ENCODE assay signal across 8 cellular contexts in the genomic region with DNA sequence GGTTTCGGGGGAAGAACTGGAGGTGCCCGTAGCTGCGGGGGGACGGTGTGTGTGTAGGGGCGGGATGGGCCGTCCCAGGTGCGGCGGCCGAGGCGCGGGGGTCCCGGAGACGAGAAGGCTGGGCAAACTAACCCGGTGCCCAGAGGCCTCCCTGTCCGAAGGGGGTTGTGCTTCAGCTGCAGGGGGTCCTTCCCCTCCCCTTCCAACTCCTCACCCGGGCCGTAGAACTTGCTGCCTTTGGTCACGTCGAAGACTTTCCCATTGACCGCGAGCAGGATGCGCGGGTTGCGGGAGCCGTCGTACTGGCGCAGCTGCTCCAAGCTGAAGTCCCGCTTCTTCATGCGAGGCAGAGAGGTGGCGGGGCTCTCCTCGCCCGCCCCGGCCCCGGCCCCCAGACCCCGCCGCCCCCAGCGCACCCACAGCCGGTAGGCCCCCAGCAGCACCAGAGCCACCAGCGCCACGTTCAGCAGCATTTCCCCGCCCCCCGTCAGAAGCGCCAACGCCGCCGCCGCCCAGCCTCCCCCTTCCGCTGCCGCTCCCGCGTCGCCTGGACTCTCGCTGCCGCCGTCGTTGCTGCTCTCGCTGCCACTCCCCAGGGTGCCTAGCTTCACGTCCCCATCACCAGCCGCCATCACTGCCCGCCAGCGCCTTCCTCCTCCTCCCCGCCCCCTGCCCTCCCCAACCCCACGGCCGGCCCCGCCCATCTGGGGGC. TPM values are rescaled to one million over a fixed set of nuclear protein-coding genes. Genes with fewer than 3 reads are reported as not detected.
DNase-seq lines count a peak whose midpoint lies in the region; ATAC-seq and TF ChIP-seq lines count a peak whose summit lies in the region.

A gene with protein sequence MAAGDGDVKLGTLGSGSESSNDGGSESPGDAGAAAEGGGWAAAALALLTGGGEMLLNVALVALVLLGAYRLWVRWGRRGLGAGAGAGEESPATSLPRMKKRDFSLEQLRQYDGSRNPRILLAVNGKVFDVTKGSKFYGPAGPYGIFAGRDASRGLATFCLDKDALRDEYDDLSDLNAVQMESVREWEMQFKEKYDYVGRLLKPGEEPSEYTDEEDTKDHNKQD (minus strand): TSS at position 655 of the 712 bp plus-strand sequence. CDS start 23 bp downstream, at position 632.

- DNase-seq in G401 (ENCODE audit: low spot score): peak; percentile 33
- peak in 1 of 2 donors; percentile 23 for DNase-seq in activated naive CD4-positive, alpha-beta T cell treated with anti-CD3 and anti-CD28 coated beads, Interleukin-2, amount 50 U/mL, for 72 hours (ENCODE audit: low spot score in 2 of 2)
- no peak for DNase-seq in left cardiac atrium
- no peak for DNase-seq in prostate gland (ENCODE audit: low spot score)
- DNase-seq in OCI-M2 (lab: John Stamatoyannopoulos, UW; ENCODE audit: unreplicated experiment): no peak
- DNase-seq in midbrain (lab: John Stamatoyannopoulos, UW): no peak

- H3K36me3 Mint-ChIP-seq in activated naive CD4-positive, alpha-beta T cell treated with anti-CD3 and anti-CD28 coated beads, Interleukin-2, amount 50 U/mL, for 72 hours: peaks cover 12 to 25% of the 10 kb centered on the region in 2 donors

- TF ChIP-seq POLR2A in prostate gland (IDR thresholded peaks at IDR 0.05): peak; percentile 69

- no peaks in the 10 kb centered on the region for H3K9me3 ChIP-seq in Loucy (ENCODE audit: insufficient read depth, low read depth, low read length)
- H3K9me3 ChIP-seq in prostate gland: no peaks in the 10 kb centered on the region

- ATAC-seq in GM21529 (IDR thresholded peaks at IDR 0.05; ENCODE audit: unreplicated experiment) (peak; percentile 3), left cardiac atrium (peak; percentile 1)
- peak in 1 of 2 donors; percentile 6 for ATAC-seq in activated naive CD4-positive, alpha-beta T cell treated with anti-CD3 and anti-CD28 coated beads, Interleukin-2, amount 50 U/mL, for 72 hours

- H3K4me2 ChIP-seq in Loucy (ENCODE audit: low read depth, low read length, poor library complexity, severe bottlenecking): peak within 1 kb of the TSS; percentile 91

- H3K27me3 ChIP-seq in Loucy (ENCODE audit: insufficient read depth, low read length, poor library complexity, severe bottlenecking) (no peaks in the 10 kb centered on the region), prostate gland (replicated peaks; ENCODE audit: insufficient read depth) (no peaks in the 10 kb centered on the region)

- TF ChIP-seq CTCF in Loucy (conservative IDR thresholded peaks at IDR 0.05; ENCODE audit: low read length) (no peak), prostate gland (IDR thresholded peaks at IDR 0.05) (no peak)

- H3K4me3 ChIP-seq in Loucy (ENCODE audit: low read length, poor library complexity, severe bottlenecking): peak within 1 kb of the TSS; percentile 96
- H3K4me3 ChIP-seq in prostate gland: peak within 1 kb of the TSS; percentile 84 to 89

- peak within 1 kb of the TSS; percentile 94 to 96 for H3K27ac Mint-ChIP-seq in activated naive CD4-positive, alpha-beta T cell treated with anti-CD3 and anti-CD28 coated beads, Interleukin-2, amount 50 U/mL, for 72 hours

- in situ Hi-C loops in G401 (cut with HindIII; ENCODE audit: low sequenced_read_pairs): no loop called here

- peaks cover 57% of the 10 kb centered on the region for H3K79me2 ChIP-seq in Loucy (ENCODE audit: insufficient read depth, low read length)

- H4K20me1 ChIP-seq in Loucy (ENCODE audit: insufficient read depth, low read length, poor library complexity, severe bottlenecking): peaks cover 41% of the 10 kb centered on the region

- intact Hi-C loops in left cardiac atrium (cut with DNase I): loop anchor here in 1 of 2 donors (10.0 kb wide), 1 partner anchor 67 kb away; no protein-coding TSS in a partner anchor
- intact Hi-C loops in prostate gland (cut with DNase I): loop anchor here (5.0 to 10.0 kb wide), 5 partner anchors 100 to 807 kb away; a partner anchor contains a TSS

- H3K9me3 Mint-ChIP-seq in activated naive CD4-positive, alpha-beta T cell treated with anti-CD3 and anti-CD28 coated beads, Interleukin-2, amount 50 U/mL, for 72 hours: peaks cover 0 to 4% of the 10 kb centered on the region in 2 donors

- peak within 1 kb of the TSS; percentile 82 for H2AFZ ChIP-seq in Loucy (ENCODE audit: low read length)

- H3K4me1 ChIP-seq in Loucy (ENCODE audit: insufficient read depth, low read length, poor library complexity, severe bottlenecking): peaks cover 47% of the 10 kb centered on the region
- H3K4me1 ChIP-seq in prostate gland (replicated peaks): no peaks in the 10 kb centered on the region

- H3K27ac ChIP-seq in prostate gland: peak within 1 kb of the TSS; percentile 90 to 94

- H3K9me2 ChIP-seq in Loucy (replicated peaks; ENCODE audit: low read depth, low read length): no peaks in the 10 kb centered on the region

- H3K9ac ChIP-seq in Loucy (ENCODE audit: low read depth, low read length, poor library complexity, severe bottlenecking): peak within 1 kb of the TSS; percentile 100

- no peaks in the 10 kb centered on the region for H3K36me3 ChIP-seq in Loucy (ENCODE audit: insufficient read depth, low read length)
- H3K36me3 ChIP-seq in prostate gland: no peaks in the 10 kb centered on the region

- under 1% methylated on average over 30 of the region's 65 CpGs for WGBS in prostate gland

- 0 out of 2 replicates have a peak, but pooled peaks cover 2% of the 10 kb centered on the region for H3F3A ChIP-seq in Loucy (ENCODE audit: low read depth)

RNA-seq across cellular contexts. Expression of the gene that starts here (rescaled TPM):
- total RNA-seq in G401 (2014; rRNA removed; shearing (Covaris generic)): 45.0 and 58.6 TPM in 2 replicates
- total RNA-seq in activated naive CD4-positive, alpha-beta T cell treated with anti-CD3 and anti-CD28 coated beads, Interleukin-2, amount 50 U/mL, for 72 hours: 10 to 100 TPM; 23.6 to 52.7 TPM
- total RNA-seq in left cardiac atrium (10 to 100 TPM; 64.6 to 73.1 TPM), prostate gland (10 to 100 TPM; 42.7 to 44.5 TPM)
